In genomic region chr2:169029341-169029740, GRCh38 we compare ENCODE assay signal across 9 cellular contexts. TPM values are rescaled to one million over a fixed set of nuclear protein-coding genes. Genes with fewer than 3 reads are reported as not detected.
"Had no signal": no experiment of that assay in that cellular context is flagged by ENCODE, and none has a peak within 500 bp of the region (broad histone marks: within the 10 kb centered on the region; RNA-seq: fewer than 3 reads in every experiment).

No MANE protein-coding gene starts in this region.

- H3K9me3 Mint-ChIP-seq: H9 had no signal

- H2AFZ ChIP-seq: GM23248 had no signal

- ATAC-seq: K562 had no signal

- H3K9ac ChIP-seq: GM23248 had no signal

- DNase-seq: GM23248, H9, HCEC 1CT, IMR-90 had no signal

- FAIRE-seq: H1, H54, K562 had no signal

- H3K4me3 ChIP-seq: GM23248, K562 had no signal

- H3K4me3 Mint-ChIP-seq: H9 had no signal

- H3K27ac ChIP-seq: GM23248, HL-60 had no signal

- H3K27ac Mint-ChIP-seq: H9 had no signal

RNA-seq across cellular contexts. Expression of gene ABCB11, which starts 1.8 kb away (rescaled TPM):
- total RNA-seq: GM23248, H1, H9, HT1080, IMR-90 had no signal
- polyA plus RNA-seq: GM23248, H1, IMR-90 had no signal

RNA-seq across cellular contexts. Expression of gene DHRS9, which starts 40.0 kb away (rescaled TPM):
- total RNA-seq: GM23248, H1, H9, IMR-90 had no signal
- polyA plus RNA-seq: GM23248, H1, IMR-90 had no signal
